Comparison of ENCODE assay signal across 26 cellular contexts in genomic region chr11:66367561-66368312, GRCh38. TPM values are rescaled to one million over a fixed set of nuclear protein-coding genes. Genes with fewer than 3 reads are reported as not detected.
A peak's percentile ranks its signal among the peaks of the same experiment; 100 is the strongest.
DNase-seq lines count a peak whose midpoint lies in the region; ATAC-seq and TF ChIP-seq lines count a peak whose summit lies in the region.
"Had no signal": no experiment of that assay in that cellular context is flagged by ENCODE, and none has a peak within 500 bp of the region (broad histone marks: within the 10 kb centered on the region; RNA-seq: fewer than 3 reads in every experiment).

No MANE protein-coding gene starts in this region.

- no peaks in the 10 kb centered on the region for H3K36me3 ChIP-seq in hepatocyte (replicated peaks; ENCODE audit: insufficient read depth, low read depth)
- no peaks in the 10 kb centered on the region for H3K36me3 ChIP-seq in upper lobe of right lung
- H3K36me3 ChIP-seq in HAP-1 (replicated peaks) = peaks cover 68% of the 10 kb centered on the region
- H3K36me3 ChIP-seq: uterus had no signal

- H3K9me3 ChIP-seq in hepatocyte (ENCODE audit: low read depth) = no peaks in the 10 kb centered on the region
- H3K9me3 ChIP-seq in upper lobe of right lung = no peaks in the 10 kb centered on the region
- no peaks in the 10 kb centered on the region for H3K9me3 ChIP-seq in HAP-1
- H3K9me3 ChIP-seq: A549, uterus had no signal

- DNase-seq in activated naive CD8-positive, alpha-beta T cell treated with anti-CD3 and anti-CD28 coated beads, Interleukin-2, amount 10 ng/mL, durations not matched to agents 7 days and 5 days = no peak
- DNase-seq in activated naive CD8-positive, alpha-beta T cell treated with anti-CD3 and anti-CD28 coated beads for 36 hours = no peak
- DNase-seq in hepatocyte (ENCODE audit: low spot score) = peak; percentile 4
- peak; percentile 56 for DNase-seq in upper lobe of right lung
- no peak for DNase-seq in HAP-1 (ENCODE audit: low spot score in 2 of 2)
- DNase-seq: activated CD4-positive, alpha-beta T cell treated with anti-CD3 and anti-CD28 coated beads for 4 hours; activated gamma-delta T cell; caudate nucleus; dorsolateral prefrontal cortex; erythroblast; foreskin melanocyte; H9; kidney glomerular epithelial cell; NCI-H1436 treated with DMSO at 0.1 percent for 48 hours; NCI-H2171 treated with DMSO at 0.1 percent for 48 hours; NCI-H526 treated with DMSO at 0.1 percent for 48 hours; Right ventricle myocardium superior; small intestine; stimulated activated CD4-positive, alpha-beta T cell treated with anti-CD3 and anti-CD28 coated beads, Interleukin-4, amount 100 ng/mL, for 24 hours; SW 1271; uterus had no signal

- H3K79me2 ChIP-seq in hepatocyte = peaks cover 4% of the 10 kb centered on the region

- peaks cover 10% of the 10 kb centered on the region for H3K4me1 Mint-ChIP-seq in activated naive CD8-positive, alpha-beta T cell treated with anti-CD3 and anti-CD28 coated beads, Interleukin-2, amount 10 ng/mL, durations not matched to agents 7 days and 5 days
- H3K4me1 Mint-ChIP-seq in activated naive CD8-positive, alpha-beta T cell treated with anti-CD3 and anti-CD28 coated beads for 36 hours = peaks cover 15% of the 10 kb centered on the region

- H3K4me3 ChIP-seq in hepatocyte (no peak overlapping the region), upper lobe of right lung (no peak overlapping the region), HAP-1 (no peak overlapping the region)
- H3K4me3 ChIP-seq: A549, dorsolateral prefrontal cortex, uterus had no signal

- H3K9me2 ChIP-seq in hepatocyte (replicated peaks; ENCODE audit: insufficient read depth) = no peaks in the 10 kb centered on the region

- H3K27ac ChIP-seq in hepatocyte = no peak overlapping the region
- H3K27ac ChIP-seq in upper lobe of right lung = no peak overlapping the region
- H3K27ac ChIP-seq: A549, C4-2B, dorsolateral prefrontal cortex, uterus had no signal

- no peak overlapping the region for H3K4me2 ChIP-seq in hepatocyte
- H3K4me2 ChIP-seq: A549 had no signal

- peak overlapping the region; percentile 32 for H3K27ac Mint-ChIP-seq in activated naive CD8-positive, alpha-beta T cell treated with anti-CD3 and anti-CD28 coated beads, Interleukin-2, amount 10 ng/mL, durations not matched to agents 7 days and 5 days
- H3K27ac Mint-ChIP-seq in activated naive CD8-positive, alpha-beta T cell treated with anti-CD3 and anti-CD28 coated beads for 36 hours = no peak overlapping the region

- H3K36me3 Mint-ChIP-seq in activated naive CD8-positive, alpha-beta T cell treated with anti-CD3 and anti-CD28 coated beads, Interleukin-2, amount 10 ng/mL, durations not matched to agents 7 days and 5 days = peaks cover 2% of the 10 kb centered on the region
- peaks cover 4% of the 10 kb centered on the region for H3K36me3 Mint-ChIP-seq in activated naive CD8-positive, alpha-beta T cell treated with anti-CD3 and anti-CD28 coated beads for 36 hours
- H3K36me3 Mint-ChIP-seq: naive thymus-derived CD8-positive, alpha-beta T cell had no signal

- H3K4me1 ChIP-seq in hepatocyte (ENCODE audit: insufficient read depth) (peaks cover 14% of the 10 kb centered on the region), upper lobe of right lung (peaks cover 22% of the 10 kb centered on the region), HAP-1 (peaks cover 8% of the 10 kb centered on the region)

- no peaks in the 10 kb centered on the region for H4K20me1 ChIP-seq in hepatocyte (ENCODE audit: insufficient read depth, poor library complexity, severe bottlenecking)

- TF ChIP-seq CTCF in hepatocyte (IDR thresholded peaks at IDR 0.05; ENCODE audit: poor library complexity) (no peak), upper lobe of right lung (IDR thresholded peaks at IDR 0.05) (no peak)

- POLR2A ChIA-PET in activated naive CD8-positive, alpha-beta T cell treated with anti-CD3 and anti-CD28 coated beads, Interleukin-2, amount 10 ng/mL, durations not matched to agents 7 days and 5 days (lab: Charles Lee) = no interaction called here

- WGBS in hepatocyte (ENCODE audit: low lambda C conversion rate, missing lambda C conversion rate) = 97% methylated on average over 15 of the region's 15 CpGs

- no peak overlapping the region for H2AFZ ChIP-seq in hepatocyte

- intact Hi-C loops in upper lobe of right lung (cut with DNase I) = no loop called here

- no peak overlapping the region for H3K4me3 Mint-ChIP-seq in activated naive CD8-positive, alpha-beta T cell treated with anti-CD3 and anti-CD28 coated beads, Interleukin-2, amount 10 ng/mL, durations not matched to agents 7 days and 5 days
- no peak overlapping the region for H3K4me3 Mint-ChIP-seq in activated naive CD8-positive, alpha-beta T cell treated with anti-CD3 and anti-CD28 coated beads for 36 hours
- H3K4me3 Mint-ChIP-seq: naive thymus-derived CD8-positive, alpha-beta T cell had no signal

- H3K9me3 Mint-ChIP-seq in activated naive CD8-positive, alpha-beta T cell treated with anti-CD3 and anti-CD28 coated beads, Interleukin-2, amount 10 ng/mL, durations not matched to agents 7 days and 5 days = no peaks in the 10 kb centered on the region
- H3K9me3 Mint-ChIP-seq in activated naive CD8-positive, alpha-beta T cell treated with anti-CD3 and anti-CD28 coated beads for 36 hours = no peaks in the 10 kb centered on the region
- H3K9me3 Mint-ChIP-seq: H9; naive thymus-derived CD8-positive, alpha-beta T cell had no signal

- ATAC-seq in activated naive CD8-positive, alpha-beta T cell treated with anti-CD3 and anti-CD28 coated beads, Interleukin-2, amount 10 ng/mL, durations not matched to agents 7 days and 5 days (ENCODE audit: low read depth) = no peak
- ATAC-seq in upper lobe of right lung (no peak), HG03520 (IDR thresholded peaks at IDR 0.05; ENCODE audit: unreplicated experiment) (no peak)
- ATAC-seq: A549; naive thymus-derived CD8-positive, alpha-beta T cell had no signal

- H3K27me3 Mint-ChIP-seq in activated naive CD8-positive, alpha-beta T cell treated with anti-CD3 and anti-CD28 coated beads, Interleukin-2, amount 10 ng/mL, durations not matched to agents 7 days and 5 days = no peaks in the 10 kb centered on the region
- H3K27me3 Mint-ChIP-seq in activated naive CD8-positive, alpha-beta T cell treated with anti-CD3 and anti-CD28 coated beads for 36 hours = no peaks in the 10 kb centered on the region
- H3K27me3 Mint-ChIP-seq: naive thymus-derived CD8-positive, alpha-beta T cell had no signal

- H3K27me3 ChIP-seq in hepatocyte = no peaks in the 10 kb centered on the region
- H3K27me3 ChIP-seq in upper lobe of right lung = no peaks in the 10 kb centered on the region
- H3K27me3 ChIP-seq in HAP-1 (ENCODE audit: low read depth) = no peaks in the 10 kb centered on the region
- H3K27me3 ChIP-seq: dorsolateral prefrontal cortex had no signal

- in situ Hi-C loops in HAP-1 (cut with MboI; ENCODE audit: low sequenced_read_pairs) = no loop called here

RNA-seq across cellular contexts. Expression of gene SLC29A2, which starts 3.8 kb away (rescaled TPM):
- 10 to 100 TPM; 11.2 to 12.1 TPM for total RNA-seq in activated naive CD8-positive, alpha-beta T cell treated with anti-CD3 and anti-CD28 coated beads, Interleukin-2, amount 10 ng/mL, durations not matched to agents 7 days and 5 days
- 1 to 10 TPM; 8.1 to 9.0 TPM for total RNA-seq in activated naive CD8-positive, alpha-beta T cell treated with anti-CD3 and anti-CD28 coated beads for 36 hours
- total RNA-seq in hepatocyte (7.4 and 11.3 TPM in 2 replicates), upper lobe of right lung (14.2 TPM)
- polyA plus RNA-seq in hepatocyte = 20.2 and 27.1 TPM in 2 replicates

RNA-seq across cellular contexts. Expression of gene B4GAT1, which starts 20.3 kb away (rescaled TPM):
- 1 to 10 TPM; 9.5 to 9.7 TPM for total RNA-seq in activated naive CD8-positive, alpha-beta T cell treated with anti-CD3 and anti-CD28 coated beads, Interleukin-2, amount 10 ng/mL, durations not matched to agents 7 days and 5 days
- 10 to 100 TPM in 1 of 2 experiments, 1 to 10 TPM in 1; 9.5 to 10.0 TPM for total RNA-seq in activated naive CD8-positive, alpha-beta T cell treated with anti-CD3 and anti-CD28 coated beads for 36 hours
- 41.5 and 41.9 TPM in 2 replicates for total RNA-seq in hepatocyte
- polyA plus RNA-seq in hepatocyte = 37.4 and 40.8 TPM in 2 replicates
- total RNA-seq in upper lobe of right lung = 27.4 TPM

RNA-seq across cellular contexts. Expression of gene BRMS1, which starts 22.8 kb away (rescaled TPM):
- total RNA-seq in activated naive CD8-positive, alpha-beta T cell treated with anti-CD3 and anti-CD28 coated beads, Interleukin-2, amount 10 ng/mL, durations not matched to agents 7 days and 5 days = 10 to 100 TPM; 45.4 to 47.8 TPM
- total RNA-seq in activated naive CD8-positive, alpha-beta T cell treated with anti-CD3 and anti-CD28 coated beads for 36 hours = 10 to 100 TPM; 47.5 to 48.8 TPM
- total RNA-seq in hepatocyte (34.5 and 39.7 TPM in 2 replicates), upper lobe of right lung (32.1 TPM)
- 48.6 and 54.0 TPM in 2 replicates for polyA plus RNA-seq in hepatocyte

RNA-seq across cellular contexts. Expression of gene RIN1, which starts 31.5 kb away (rescaled TPM):
- 1 to 10 TPM; 3.0 to 5.7 TPM for total RNA-seq in activated naive CD8-positive, alpha-beta T cell treated with anti-CD3 and anti-CD28 coated beads, Interleukin-2, amount 10 ng/mL, durations not matched to agents 7 days and 5 days
- 1 to 10 TPM; 1.5 to 1.6 TPM for total RNA-seq in activated naive CD8-positive, alpha-beta T cell treated with anti-CD3 and anti-CD28 coated beads for 36 hours
- total RNA-seq in hepatocyte (4.3 and 6.2 TPM in 2 replicates), upper lobe of right lung (7.4 TPM)
- 9.5 and 12.8 TPM in 2 replicates for polyA plus RNA-seq in hepatocyte

RNA-seq across cellular contexts. Expression of gene CD248, which starts 50.9 kb away (rescaled TPM):
- total RNA-seq in activated naive CD8-positive, alpha-beta T cell treated with anti-CD3 and anti-CD28 coated beads, Interleukin-2, amount 10 ng/mL, durations not matched to agents 7 days and 5 days = 10 to 100 TPM; 80.3 to 85.5 TPM
- 10 to 100 TPM; 11.0 to 11.9 TPM for total RNA-seq in activated naive CD8-positive, alpha-beta T cell treated with anti-CD3 and anti-CD28 coated beads for 36 hours
- total RNA-seq in hepatocyte = 19.9 and 24.6 TPM in 2 replicates
- polyA plus RNA-seq in hepatocyte = 210 and 250 TPM in 2 replicates
- 10.0 TPM for total RNA-seq in upper lobe of right lung
- total RNA-seq: MCF 10A had no signal

Comparison
In these comparisons a context has a peak if more than half of its experiments do, and no peak if none do; other contexts are left out.
1. DNase-seq: peak in hepatocyte (single experiment) and upper lobe of right lung (single experiment); none in activated naive CD8-positive, alpha-beta T cell treated with anti-CD3 and anti-CD28 coated beads, Interleukin-2, amount 10 ng/mL, durations not matched to agents 7 days and 5 days (single experiment), activated naive CD8-positive, alpha-beta T cell treated with anti-CD3 and anti-CD28 coated beads for 36 hours (single experiment) and HAP-1 (0 of 2).